8 cellular contexts compared by ENCODE assay signal in genomic region chr20:59221881-59222238, GRCh38. TPM values are rescaled to one million over a fixed set of nuclear protein-coding genes. Genes with fewer than 3 reads are reported as not detected.
A peak's percentile ranks its signal among the peaks of the same experiment; 100 is the strongest.
DNase-seq lines count a peak whose midpoint lies in the region; ATAC-seq, FAIRE-seq and TF ChIP-seq lines count a peak whose summit lies in the region.

No MANE protein-coding gene starts in this region.

- no peak overlapping the region for H4K5ac ChIP-seq in H1 (ENCODE audit: insufficient read length, low read depth, low read length)

- no peak for TF ChIP-seq EP300 in H1 (IDR thresholded peaks at IDR 0.05; ENCODE audit: borderline replicate concordance in 1 of 2, low read depth in 2 of 2, low read length in 2 of 2)

- no peak overlapping the region for H3K4ac ChIP-seq in H1 (replicated peaks; ENCODE audit: insufficient read length, low read depth, low read length)

- DNase-seq in MM.1S (no peak), H1 (ENCODE audit: low read depth in 1 of 2, low spot score in 2 of 2) (no peak), pons (ENCODE audit: low spot score) (no peak), NCI-H1417 treated with DMSO at 0.1 percent for 48 hours (lab: John Stamatoyannopoulos, UW) (no peak), CD1c-positive myeloid dendritic cell (ENCODE audit: extremely low spot score) (no peak)

- no peak overlapping the region for H2BK20ac ChIP-seq in H1 (ENCODE audit: low read length)

- no peaks in the 10 kb centered on the region for H3K9me3 ChIP-seq in BLaER1 treated with 17β-estradiol and CSF1 and Interleukin-3, amounts not matched to agents 10 nM and 100 nM (replicated peaks in 1 of 11)
- no peaks in the 10 kb centered on the region for H3K9me3 ChIP-seq in MM.1S (replicated peaks; ENCODE audit: insufficient read depth, low read length)
- no peaks in the 10 kb centered on the region for H3K9me3 ChIP-seq in H1 (ENCODE audit: insufficient read depth in 2 of 2, low read depth in 1 of 2, low read length in 1 of 2)
- no peaks in the 10 kb centered on the region for H3K9me3 ChIP-seq in neuron (ENCODE audit: low read length)

- no peak for TF ChIP-seq RAD21 in H1 (IDR thresholded peaks at IDR 0.05 in 1 of 2, conservative IDR thresholded peaks at IDR 0.05 in 1 of 2; ENCODE audit: low read depth in 2 of 2, low read length in 2 of 2)

- CTCF ChIA-PET in H1 (lab: Charles Lee; ENCODE audit: partially characterized antibody), result interaction anchor here (0.6 to 5.0 kb wide), 40 partner anchors 10 to 741 kb away, joined by 3 to 41 read pairs (median 4); partner anchors contain the start of gene GNAS

- FAIRE-seq in H1 (lab: Jason Lieb, UNC), result no peak

- TF ChIP-seq CTCF in MM.1S (IDR thresholded peaks at IDR 0.05; ENCODE audit: low read length) (no peak), H1 (IDR thresholded peaks at IDR 0.05; ENCODE audit: control extremely low read depth in 1 of 3, insufficient read depth in 1 of 3, low read depth in 1 of 3, low read length in 3 of 3) (no peak)

- no peaks in the 10 kb centered on the region for H4K20me1 ChIP-seq in BLaER1 treated with 17β-estradiol and CSF1 and Interleukin-3, amounts not matched to agents 10 nM and 100 nM
- no peaks in the 10 kb centered on the region for H4K20me1 ChIP-seq in MM.1S (ENCODE audit: insufficient read depth, low read length)
- H4K20me1 ChIP-seq in H1 (replicated peaks in 1 of 2; ENCODE audit: control insufficient read depth in 1 of 2, insufficient read depth in 2 of 2, low read length in 2 of 2), result no peaks in the 10 kb centered on the region

- no peak overlapping the region for H2AK5ac ChIP-seq in H1 (ENCODE audit: low read depth, low read length)

- no peaks in the 10 kb centered on the region for H3F3A ChIP-seq in MM.1S (ENCODE audit: insufficient read depth, low read length)

- peak overlapping the region; percentile 78 to 95 (median 87) for H3K4me2 ChIP-seq in BLaER1 treated with 17β-estradiol and CSF1 and Interleukin-3, amounts not matched to agents 10 nM and 100 nM
- H3K4me2 ChIP-seq in MM.1S (ENCODE audit: low read depth, low read length), result peak overlapping the region; percentile 65
- peak overlapping the region; percentile 71 to 92 for H3K4me2 ChIP-seq in H1 (ENCODE audit: insufficient read depth in 1 of 2, low read depth in 2 of 2, low read length in 2 of 2)

- POLR2A ChIA-PET in H1 (lab: Charles Lee; ENCODE audit: partially characterized antibody), result interaction anchor here (0.7 to 1.1 kb wide), 2 partner anchors 128 to 332 kb away, joined by 3 read pairs; no protein-coding TSS in a partner anchor

- peaks cover 8% of the 10 kb centered on the region; the same call in 1 of the 2 replicates for H3K23me2 ChIP-seq in H1 (ENCODE audit: low read depth, low read length)

- no peaks in the 10 kb centered on the region for H3K79me1 ChIP-seq in H1 (ENCODE audit: low read depth, low read length)

- H3K14ac ChIP-seq in H1 (ENCODE audit: insufficient read length), result no peak overlapping the region

- H2BK12ac ChIP-seq in H1 (ENCODE audit: low read depth, low read length), result 0 out of 2 replicates have a peak overlapping the region, but pooled peaks have one; percentile 17

- no peak for TF ChIP-seq POLR2A in H1 (IDR thresholded peaks at IDR 0.05; ENCODE audit: control extremely low read depth in 1 of 2, low read depth in 2 of 2, low read length in 2 of 2)

- H2AFZ ChIP-seq in MM.1S (ENCODE audit: low read length) (peak overlapping the region; percentile 49; the same call in 1 of the 2 replicates), H1 (ENCODE audit: low read length) (no peak overlapping the region), neuron (ENCODE audit: low read depth, low read length) (peak overlapping the region; percentile 51)

- peak overlapping the region; percentile 34 to 75 (median 64); a peak in 19 of 22 replicates for H3K27ac ChIP-seq in BLaER1 treated with 17β-estradiol and CSF1 and Interleukin-3, amounts not matched to agents 10 nM and 100 nM
- H3K27ac ChIP-seq in MM.1S (ENCODE audit: low read length), result no peak overlapping the region
- no peak overlapping the region for H3K27ac ChIP-seq in H1 (ENCODE audit: low read depth, low read length)

- H3K4me1 ChIP-seq in BLaER1 treated with 17β-estradiol and CSF1 and Interleukin-3, amounts not matched to agents 10 nM and 100 nM, result peaks cover 0 to 21% (median 13%) of the 10 kb centered on the region in 10 experiments; a peak in 13 of 20 replicates
- H3K4me1 ChIP-seq in MM.1S (ENCODE audit: low read length) (no peaks in the 10 kb centered on the region), H1 (replicated peaks in 1 of 4; ENCODE audit: control insufficient read depth in 3 of 4, insufficient read depth in 4 of 4, low read length in 3 of 4) (peaks cover 2 to 6% (median 4%) of the 10 kb centered on the region in 4 experiments), neuron (ENCODE audit: insufficient read depth, low read length) (peaks cover 3% of the 10 kb centered on the region)

- H4K8ac ChIP-seq in H1 (ENCODE audit: extremely low read depth, insufficient read depth, low read length), result 0 out of 2 replicates have a peak overlapping the region, but pooled peaks have one; percentile 45

- no peaks in the 10 kb centered on the region for H3K36me3 ChIP-seq in BLaER1 treated with 17β-estradiol and CSF1 and Interleukin-3, amounts not matched to agents 10 nM and 100 nM
- H3K36me3 ChIP-seq in MM.1S (replicated peaks; ENCODE audit: insufficient read depth, low read length) (no peaks in the 10 kb centered on the region), H1 (ENCODE audit: control insufficient read depth in 2 of 4, insufficient read depth in 4 of 4, low read length in 3 of 4) (no peaks in the 10 kb centered on the region), neuron (ENCODE audit: insufficient read depth, low read length) (no peaks in the 10 kb centered on the region)

- no peak overlapping the region for H2BK5ac ChIP-seq in H1 (ENCODE audit: low read depth, low read length)

- peak overlapping the region; percentile 59 to 81 (median 76) for H3K9ac ChIP-seq in BLaER1 treated with 17β-estradiol and CSF1 and Interleukin-3, amounts not matched to agents 10 nM and 100 nM
- no peak overlapping the region; the same call in 1 of the 2 replicates for H3K9ac ChIP-seq in MM.1S (ENCODE audit: low read length)
- H3K9ac ChIP-seq in H1 (replicated peaks in 1 of 4; ENCODE audit: extremely low read depth in 1 of 4, low read depth in 3 of 4, low read length in 3 of 4), result no peak overlapping the region

- ATAC-seq in GM21619 (IDR thresholded peaks at IDR 0.05; ENCODE audit: unreplicated experiment), result no peak

- H3K79me2 ChIP-seq in MM.1S (ENCODE audit: low read length), result no peaks in the 10 kb centered on the region
- H3K79me2 ChIP-seq in H1 (ENCODE audit: control insufficient read depth in 1 of 2, insufficient read depth in 2 of 2, low read length in 2 of 2), result no peaks in the 10 kb centered on the region

- no peak overlapping the region for H3K18ac ChIP-seq in H1 (ENCODE audit: extremely low read depth, low read length)

- H3K9me2 ChIP-seq in MM.1S (replicated peaks; ENCODE audit: insufficient read depth, low read length), result no peaks in the 10 kb centered on the region

- WGBS in H1 (ENCODE audit: extremely low coverage in 1 of 2, insufficient coverage in 1 of 2, insufficient read length in 1 of 2, insufficient replicate concordance in 2 of 2, low coverage in 1 of 2, low lambda C conversion rate in 2 of 2, missing lambda C conversion rate in 1 of 2), 2 experiments, result 53% methylated on average over 12 of the region's 12 CpGs; no CpG with 5 or more reads in 1 of the 2 experiments

- no peak overlapping the region for H2BK15ac ChIP-seq in H1 (ENCODE audit: low read length)

- no peak overlapping the region for H2BK120ac ChIP-seq in H1 (replicated peaks; ENCODE audit: low read depth, low read length)

- H4K91ac ChIP-seq in H1 (replicated peaks; ENCODE audit: insufficient read length, low read length), result no peak overlapping the region

- H3K56ac ChIP-seq in H1 (replicated peaks; ENCODE audit: insufficient read length, low read depth, low read length), result no peak overlapping the region

- peaks cover 15 to 37% (median 24%) of the 10 kb centered on the region in 11 experiments for H3K27me3 ChIP-seq in BLaER1 treated with 17β-estradiol and CSF1 and Interleukin-3, amounts not matched to agents 10 nM and 100 nM
- H3K27me3 ChIP-seq in MM.1S (replicated peaks; ENCODE audit: insufficient read depth, low read length), result peaks cover 88% of the 10 kb centered on the region
- peaks cover 3 to 22% (median 20%) of the 10 kb centered on the region in 4 experiments for H3K27me3 ChIP-seq in H1 (replicated peaks in 1 of 4; ENCODE audit: control insufficient read depth in 3 of 4, extremely low read depth in 1 of 4, insufficient read depth in 3 of 4, low read length in 3 of 4)
- H3K27me3 ChIP-seq in neuron (ENCODE audit: insufficient read depth, low read length), result peaks cover 19% of the 10 kb centered on the region

- no peak overlapping the region for H3K23ac ChIP-seq in H1 (ENCODE audit: insufficient read length)

- H3K4me3 ChIP-seq in BLaER1 treated with 17β-estradiol and CSF1 and Interleukin-3, amounts not matched to agents 10 nM and 100 nM, result peak overlapping the region; percentile 54 to 73 (median 62)
- H3K4me3 ChIP-seq in MM.1S (ENCODE audit: low read length) (peak overlapping the region; percentile 41), H1 (ENCODE audit: extremely low read depth in 1 of 4, insufficient read depth in 2 of 4, low read depth in 3 of 4, low read length in 4 of 4) (peak overlapping the region in 3 of 4 experiments; percentile 19 to 70 (median 23); a peak in 5 of 8 replicates), neuron (ENCODE audit: low read length) (no peak overlapping the region)

TF ChIP-seq in H1, 55 proteins besides CTCF, POLR2A, EP300 and RAD21:
- TF ChIP-seq KDM5A (IDR thresholded peaks at IDR 0.05; ENCODE audit: low read length), result no peak
- no peak for TF ChIP-seq CEBPB (IDR thresholded peaks at IDR 0.05; ENCODE audit: low read depth, low read length)
- no peak for TF ChIP-seq ATF3 (IDR thresholded peaks at IDR 0.05; ENCODE audit: insufficient read depth, low read depth, low read length)
- no peak for TF ChIP-seq SP1 (IDR thresholded peaks at IDR 0.05; ENCODE audit: low read depth, low read length)
- TF ChIP-seq BACH1 (IDR thresholded peaks at IDR 0.05; ENCODE audit: low read length), result no peak
TF ChIP-seq in H1: peak in this region for 0.

RNA-seq across cellular contexts. Expression of gene ZNF831, which starts 58.2 kb away (rescaled TPM):
- not detected in 2 replicates for total RNA-seq in H1 (2021; fragmentation: NEBNext Ultra II Directional; extraction: Animal tissue kit (Norgen Biotek cat#: 25700))
- polyA plus RNA-seq in H1 (2011; rRNA removed), result under 0.01 TPM in 1 of 2 replicates, not detected in the other
- polyA plus RNA-seq in H1 (2011; cell fraction: cytosol; rRNA removed), result not detected
- not detected for polyA plus RNA-seq in H1 (2011; cell fraction: nucleus; rRNA removed)
- not detected in 4 replicates for polyA plus RNA-seq in H1 (2012, experiment 1 of 2)
- not detected for polyA plus RNA-seq in H1 (2012, experiment 2 of 2)
- under 0.01 TPM for polyA plus RNA-seq in H1 (2013, experiment 1 of 2)
- polyA plus RNA-seq in H1 (2013, experiment 2 of 2), result under 0.01 TPM
- not detected in 2 replicates for polyA minus RNA-seq in H1 (2011; rRNA and poly(A)+ RNA removed)
- not detected for polyA minus RNA-seq in H1 (2011; cell fraction: cytosol; rRNA and poly(A)+ RNA removed)
- not detected for polyA minus RNA-seq in H1 (2011; cell fraction: nucleus; rRNA and poly(A)+ RNA removed)

Comparison
In these comparisons a context has a peak if more than half of its experiments do, and no peak if none do; other contexts are left out.
1. H3K27ac ChIP-seq: peak in BLaER1 treated with 17β-estradiol and CSF1 and Interleukin-3, amounts not matched to agents 10 nM and 100 nM (11 of 11); none in MM.1S (single experiment) and H1 (single experiment).
2. H3K9ac ChIP-seq: peak in BLaER1 treated with 17β-estradiol and CSF1 and Interleukin-3, amounts not matched to agents 10 nM and 100 nM (11 of 11); none in MM.1S (single experiment) and H1 (0 of 4).
3. Peak in every context shown above with its lines, with median percentiles within 50 percentile points of each other: H3K4me2 ChIP-seq.